ENCODE assay signal across 7 cellular contexts in the genomic region with DNA sequence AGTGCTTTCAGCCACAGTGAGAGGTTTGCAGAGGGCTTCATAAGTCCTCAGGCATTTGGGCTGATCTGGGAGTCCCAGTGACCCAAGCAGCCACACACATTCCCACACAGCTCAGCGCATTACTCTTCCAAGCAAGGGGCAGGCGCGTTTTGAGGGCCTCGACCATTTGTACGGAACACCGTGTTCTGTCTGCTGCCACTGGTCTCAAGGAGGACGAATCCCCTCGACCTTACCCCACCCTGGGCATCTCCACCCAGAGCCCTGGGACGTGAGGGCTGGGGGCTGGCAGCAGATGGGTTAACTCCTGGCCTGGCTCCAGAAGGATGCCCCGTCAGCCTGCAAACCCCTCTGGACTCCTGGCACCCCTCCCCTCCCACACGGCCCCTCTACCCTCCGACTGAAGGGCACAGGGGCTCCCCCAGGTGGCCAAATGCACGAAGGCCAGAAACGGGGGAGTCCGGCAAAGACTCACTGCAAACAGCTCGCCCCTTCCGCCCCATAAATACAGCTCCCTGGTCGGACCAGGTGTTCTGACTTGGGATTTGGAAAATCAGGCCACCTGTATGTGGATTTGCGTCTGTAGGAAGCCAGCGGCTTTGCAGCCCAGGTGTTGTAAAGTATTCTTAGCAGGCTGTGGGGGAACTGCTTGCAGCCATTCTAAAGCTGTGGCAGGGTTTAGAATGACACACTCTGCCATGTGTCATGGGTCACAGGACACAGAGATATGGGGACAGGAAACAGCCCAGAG. TPM values are rescaled to one million over a fixed set of nuclear protein-coding genes. Genes with fewer than 3 reads are reported as not detected.
A peak's percentile ranks its signal among the peaks of the same experiment; 100 is the strongest.
DNase-seq lines count a peak whose midpoint lies in the region; ATAC-seq and TF ChIP-seq lines count a peak whose summit lies in the region.

No MANE protein-coding gene starts in this region.

- no peak overlapping the region for H2BK15ac ChIP-seq in mesendoderm (replicated peaks; ENCODE audit: low read depth)

- no peak overlapping the region for H2BK120ac ChIP-seq in mesendoderm (ENCODE audit: low read depth, low read length)

- peak; percentile 57 for DNase-seq in NCI-H460 (ENCODE audit: extremely low read depth, low read depth)
- peak; percentile 51 for DNase-seq in activated CD4-positive, alpha-beta T cell treated with anti-CD3 and anti-CD28 coated beads, Interleukin-2, amount 50 U/mL, for 1 hour
- DNase-seq in effector CD4-positive, alpha-beta T cell, result peak; percentile 34
- peak; percentile 93 for DNase-seq in mesendoderm
- DNase-seq in stimulated activated CD8-positive, alpha-beta memory T cell treated with anti-CD3 and anti-CD28 coated beads, Interleukin-4, amount 100 ng/mL, for 24 hours (ENCODE audit: low read depth), result peak; percentile 36

- ATAC-seq in HG02678 (IDR thresholded peaks at IDR 0.05; ENCODE audit: unreplicated experiment), result peak; percentile 21

- no peaks in the 10 kb centered on the region for H3K79me1 ChIP-seq in mesendoderm (ENCODE audit: low read length)

- H3K56ac ChIP-seq in mesendoderm (ENCODE audit: low read length), result peak overlapping the region; percentile 72

- H3K27ac ChIP-seq in mesendoderm (ENCODE audit: low read depth, low read length), result peak overlapping the region; percentile 0

- H4K5ac ChIP-seq in mesendoderm (ENCODE audit: low read length), result no peak overlapping the region

- peak overlapping the region; percentile 95 for H2AK5ac ChIP-seq in mesendoderm (ENCODE audit: low read length)

- H3K4me2 ChIP-seq in mesendoderm (ENCODE audit: low read length), result no peak overlapping the region

- peak; percentile 86 for TF ChIP-seq CTCF in GM12872 (IDR thresholded peaks at IDR 0.05; ENCODE audit: insufficient read depth, low read depth, low read length)

- peaks cover 16% of the 10 kb centered on the region for H3K4me1 ChIP-seq in mesendoderm (ENCODE audit: control insufficient read depth, low read depth, low read length)

- H3K79me2 ChIP-seq in mesendoderm (ENCODE audit: control insufficient read depth, insufficient read depth, low read length), result no peaks in the 10 kb centered on the region

- H3K27me3 ChIP-seq in mesendoderm (ENCODE audit: insufficient read depth, low read length, poor library complexity), result no peaks in the 10 kb centered on the region

- H4K8ac ChIP-seq in mesendoderm (ENCODE audit: low read depth, low read length), result no peak overlapping the region

- no peak overlapping the region for H3K4me3 ChIP-seq in mesendoderm (ENCODE audit: low read length)

- no peak overlapping the region for H2BK5ac ChIP-seq in mesendoderm (ENCODE audit: low read length)

- no peak overlapping the region for H3K23ac ChIP-seq in mesendoderm (ENCODE audit: low read length)

- peak overlapping the region; percentile 51 for H3K9ac ChIP-seq in mesendoderm (ENCODE audit: low read length)

- H3K36me3 ChIP-seq in mesendoderm (ENCODE audit: control insufficient read depth, insufficient read depth, low read length), result no peaks in the 10 kb centered on the region

- no peak overlapping the region for H3K4ac ChIP-seq in mesendoderm (ENCODE audit: low read depth, low read length)

- H3K18ac ChIP-seq in mesendoderm (ENCODE audit: low read length), result no peak overlapping the region

- no CpG with 5 or more reads among the region's 20 CpGs for WGBS in mesendoderm (ENCODE audit: extremely low coverage, insufficient coverage, low lambda C conversion rate)

RNA-seq across cellular contexts. Expression of gene PTMA, which starts 33.6 kb away (rescaled TPM):
- total RNA-seq in NCI-H460 (2014; rRNA removed; shearing (Covaris generic)), result 1,434 and 1,752 TPM in 2 replicates
- polyA plus RNA-seq in NCI-H460 (2014; cell fraction: nucleus; rRNA removed), result 1,011 and 1,252 TPM in 2 replicates
- polyA plus RNA-seq in mesendoderm (2013, experiment 1 of 2), result 4,557 TPM
- 4,676 TPM for polyA plus RNA-seq in mesendoderm (2013, experiment 2 of 2)

Comparison
In these comparisons a context has a peak if more than half of its experiments do, and no peak if none do; other contexts are left out.
1. DNase-seq: peak in every context shown above with its lines; median percentile 93 in mesendoderm; 57 in NCI-H460; 51 in activated CD4-positive, alpha-beta T cell treated with anti-CD3 and anti-CD28 coated beads, Interleukin-2, amount 50 U/mL, for 1 hour; 36 in stimulated activated CD8-positive, alpha-beta memory T cell treated with anti-CD3 and anti-CD28 coated beads, Interleukin-4, amount 100 ng/mL, for 24 hours; 34 in effector CD4-positive, alpha-beta T cell.